In the genomic region with DNA sequence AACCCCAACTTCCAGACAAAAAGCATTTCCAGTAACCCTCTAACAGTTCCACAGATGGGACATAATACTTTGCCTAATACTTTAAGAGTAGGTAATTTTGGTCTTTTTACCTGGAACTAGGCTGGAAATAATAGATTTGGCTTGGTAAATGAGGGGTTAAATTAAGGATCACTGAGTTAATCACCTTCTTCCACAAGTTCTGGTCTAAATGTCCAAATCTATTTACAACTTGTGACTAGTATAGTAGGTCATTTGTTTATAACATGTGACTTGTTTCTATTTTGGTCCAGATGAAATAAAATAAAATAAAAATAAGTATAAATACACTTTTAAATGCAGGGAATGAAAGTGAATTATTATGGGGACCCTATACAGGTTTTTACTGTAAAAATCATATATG, we compare ENCODE assay signal across 25 cellular contexts.
"Had no signal": no experiment of that assay in that cellular context is flagged by ENCODE, and none has a peak within 500 bp of the region (broad histone marks: within the 10 kb centered on the region; RNA-seq: fewer than 3 reads in every experiment).

No MANE protein-coding gene starts in this region.

- H3K36me3 Mint-ChIP-seq: mesothelial cell of epicardium had no signal

- H3K9me3 Mint-ChIP-seq: activated CD4-positive, alpha-beta memory T cell treated with anti-CD3 and anti-CD28 coated beads for 36 hours; mesothelial cell of epicardium had no signal

- H2AFZ ChIP-seq: hepatocyte had no signal

- H3K4me1 ChIP-seq: body of pancreas, gastroesophageal sphincter, sigmoid colon, suprapubic skin, tibial artery, upper lobe of right lung had no signal

- H3K9me3 ChIP-seq: body of pancreas, gastroesophageal sphincter, ovary, sigmoid colon, suprapubic skin, tibial artery, upper lobe of right lung had no signal

- H3K4me3 Mint-ChIP-seq: activated T-helper 1 cell treated with anti-CD3 and anti-CD28 coated beads, Interleukin-12 subunit alpha, Interleukin-12 subunit beta, Interleukin-2, Interleukin-4 antibody, amounts not matched to agents 30 ng/mL and 10 ng/mL and 1 ng/mL, durations not matched to agents 14 hours and 24 hours and 36 hours; mesothelial cell of epicardium had no signal

- DNase-seq: activated CD4-positive, alpha-beta memory T cell treated with anti-CD3 and anti-CD28 coated beads for 36 hours; activated CD4-positive, alpha-beta T cell treated with anti-CD3 and anti-CD28 coated beads for 48 hours; activated effector memory CD4-positive, alpha-beta T cell treated with anti-CD3 and anti-CD28 coated beads, Interleukin-2, amount 50 U/mL, for 16 hours; activated naive CD4-positive, alpha-beta T cell treated with anti-CD3 and anti-CD28 coated beads, Interleukin-2, amount 50 U/mL, for 16 hours; activated T-cell treated with anti-CD3 and anti-CD28 coated beads for 4 hours; aorta; body of pancreas; dermis blood vessel endothelial cell; effector CD4-positive, alpha-beta T cell; left colon; mammary epithelial cell; naive thymus-derived CD4-positive, alpha-beta T cell; ovary; sigmoid colon; stimulated activated naive CD4-positive, alpha-beta T cell; T-helper 9 cell; tibial artery; upper lobe of right lung had no signal

- H3K27me3 Mint-ChIP-seq: activated CD4-positive, alpha-beta memory T cell treated with anti-CD3 and anti-CD28 coated beads for 36 hours; naive thymus-derived CD4-positive, alpha-beta T cell had no signal

- H3K27ac Mint-ChIP-seq: mesothelial cell of epicardium, progenitor cell of endocrine pancreas had no signal

- H3K27ac ChIP-seq: body of pancreas, gastroesophageal sphincter, hepatocyte, ovary, sigmoid colon, suprapubic skin, tibial artery, upper lobe of right lung, VCaP had no signal

- H3K36me3 ChIP-seq: gastroesophageal sphincter, ovary, sigmoid colon, suprapubic skin, tibial artery, upper lobe of right lung had no signal

- H3K4me3 ChIP-seq: body of pancreas, gastroesophageal sphincter, hepatocyte, ovary, sigmoid colon, suprapubic skin, tibial artery, upper lobe of right lung had no signal

- ATAC-seq: body of pancreas; gastroesophageal sphincter; left colon; naive thymus-derived CD4-positive, alpha-beta T cell; upper lobe of right lung had no signal

- H3K4me1 Mint-ChIP-seq: mesothelial cell of epicardium had no signal

- H3K4me2 ChIP-seq: hepatocyte had no signal

- H3K27me3 ChIP-seq: body of pancreas, gastroesophageal sphincter, hepatocyte, ovary, sigmoid colon, suprapubic skin, tibial artery, upper lobe of right lung had no signal
